22 cellular contexts compared by ENCODE assay signal in genomic region chr3:188877381-188877780, GRCh38.
DNase-seq lines count a peak whose midpoint lies in the region; ATAC-seq, FAIRE-seq and TF ChIP-seq lines count a peak whose summit lies in the region.
"Had no signal": no experiment of that assay in that cellular context is flagged by ENCODE, and none has a peak within 500 bp of the region (broad histone marks: within the 10 kb centered on the region; RNA-seq: fewer than 3 reads in every experiment).

No MANE protein-coding gene starts in this region.

- H2AFZ ChIP-seq in HepG2 (ENCODE audit: low read length) (no peak overlapping the region), IMR-90 (replicated peaks; ENCODE audit: low read length, poor library complexity) (no peak overlapping the region)

- H4K20me1 ChIP-seq in HepG2 (ENCODE audit: insufficient read depth, low read length) (no peaks in the 10 kb centered on the region), IMR-90 (ENCODE audit: insufficient read depth, low read length) (no peaks in the 10 kb centered on the region)
- H4K20me1 ChIP-seq: BLaER1 had no signal

- no peak overlapping the region for H3K23ac ChIP-seq in IMR-90 (ENCODE audit: low read depth, low read length)

- H3K4ac ChIP-seq in IMR-90 (ENCODE audit: low read depth, low read length) = no peak overlapping the region

- H3K56ac ChIP-seq in IMR-90 (ENCODE audit: extremely low read depth, insufficient read depth, low read length) = no peak overlapping the region

- no peak overlapping the region for H2BK120ac ChIP-seq in IMR-90 (ENCODE audit: low read depth, low read length)

- no peak overlapping the region for H3K4me3 Mint-ChIP-seq in activated T-cell treated with anti-CD3 and anti-CD28 coated beads, Interleukin-2, amount 50 U/mL, for 24 hours
- H3K4me3 Mint-ChIP-seq: CD14-positive monocyte; CD4-positive, alpha-beta memory T cell; CD4-positive, CD25-positive, alpha-beta regulatory T cell; CD8-positive, alpha-beta memory T cell had no signal

- H3K4me3 ChIP-seq in HepG2 (replicated peaks in 1 of 3; ENCODE audit: insufficient read depth in 1 of 3, low read depth in 2 of 3, low read length in 3 of 3) (no peak overlapping the region), right lobe of liver (no peak overlapping the region), IMR-90 (ENCODE audit: insufficient read depth, low read depth, low read length) (no peak overlapping the region), Panc1 (ENCODE audit: low read depth in 2 of 2, low read length in 2 of 2) (no peak overlapping the region)
- H3K4me3 ChIP-seq: BLaER1 had no signal

- no peaks in the 10 kb centered on the region for H3K9me3 ChIP-seq in HepG2 (ENCODE audit: low read length)
- no peaks in the 10 kb centered on the region for H3K9me3 ChIP-seq in right lobe of liver
- no peaks in the 10 kb centered on the region for H3K9me3 ChIP-seq in IMR-90 (ENCODE audit: control insufficient read depth, insufficient read depth, low read length)
- no peaks in the 10 kb centered on the region for H3K9me3 ChIP-seq in Panc1 (ENCODE audit: control insufficient read depth, insufficient read depth, low read depth, low read length)
- H3K9me3 ChIP-seq: BE2C, BLaER1 had no signal

- TF ChIP-seq RAD21 in HepG2 (CRISPR knock-in tag; IDR thresholded peaks at IDR 0.05) = no peak
- no peak for TF ChIP-seq RAD21 in IMR-90 (IDR thresholded peaks at IDR 0.05; ENCODE audit: low read length)

- H2BK15ac ChIP-seq in IMR-90 (ENCODE audit: low read depth, low read length) = no peak overlapping the region

- no peak overlapping the region for H4K8ac ChIP-seq in IMR-90 (ENCODE audit: low read depth in 2 of 2, low read length in 2 of 2)

- dilution Hi-C loops in IMR-90 (cut with HindIII; ENCODE audit: low sequenced_read_pairs, unreplicated experiment) = no loop called here

- peaks cover 52% of the 10 kb centered on the region for H3K36me3 Mint-ChIP-seq in activated T-cell treated with anti-CD3 and anti-CD28 coated beads, Interleukin-2, amount 50 U/mL, for 24 hours (ENCODE audit: low read depth)

- H4K91ac ChIP-seq in IMR-90 (ENCODE audit: insufficient read depth, low read depth, low read length) = no peak overlapping the region

- H3K4me1 Mint-ChIP-seq in activated T-cell treated with anti-CD3 and anti-CD28 coated beads, Interleukin-2, amount 50 U/mL, for 24 hours (ENCODE audit: low read depth) = peaks cover 14% of the 10 kb centered on the region
- H3K4me1 Mint-ChIP-seq: CD14-positive monocyte; CD4-positive, alpha-beta memory T cell; CD4-positive, CD25-positive, alpha-beta regulatory T cell; CD8-positive, alpha-beta memory T cell had no signal

- peaks cover 8 to 12% of the 10 kb centered on the region in 2 experiments; a peak in 3 of 4 replicates for H3K79me1 ChIP-seq in IMR-90 (ENCODE audit: low read depth in 1 of 2, low read length in 2 of 2)

- H3K27ac Mint-ChIP-seq in activated T-cell treated with anti-CD3 and anti-CD28 coated beads, Interleukin-2, amount 50 U/mL, for 24 hours = no peak overlapping the region
- H3K27ac Mint-ChIP-seq: CD14-positive monocyte; CD4-positive, alpha-beta memory T cell; CD4-positive, CD25-positive, alpha-beta regulatory T cell; CD8-positive, alpha-beta memory T cell had no signal

- intact Hi-C loops in HepG2 (cut with micrococcal nuclease; ENCODE audit: unreplicated experiment) = no loop called here
- intact Hi-C loops in right lobe of liver (cut with DNase I) = no loop called here
- intact Hi-C loops in IMR-90 (cut with micrococcal nuclease) = no loop called here
- intact Hi-C loops in Panc1 (cut with micrococcal nuclease; ENCODE audit: unreplicated experiment) = no loop called here

- no peaks in the 10 kb centered on the region for H3K79me2 ChIP-seq in HepG2 (ENCODE audit: insufficient read depth, low read length)

- DNase-seq in HepG2 (ENCODE audit: low spot score) (no peak), right lobe of liver (no peak), IMR-90 (no peak), Panc1 (ENCODE audit: low read depth, low spot score) (no peak), foreskin melanocyte (no peak)
- no peak for DNase-seq in stimulated activated CD4-positive, alpha-beta T cell treated with anti-CD3 and anti-CD28 coated beads, Interleukin-1b, Interleukin-23, amount 100 ng/mL, for 48 hours
- no peak for DNase-seq in activated T-cell treated with anti-CD3 and anti-CD28 coated beads, Interleukin-2, amount 50 U/mL, for 24 hours
- DNase-seq: 8988T; ACHN; BE2C; C1 segment of cervical spinal cord; CD4-positive, alpha-beta memory T cell; CD4-positive, CD25-positive, alpha-beta regulatory T cell; CD8-positive, alpha-beta memory T cell; COR-L47; DMS79 treated with DMSO at 0.1 percent for 48 hours; GF-D8 had no signal

- no peak overlapping the region for H4K5ac ChIP-seq in IMR-90 (ENCODE audit: low read depth, low read length)

- BruUV-seq in HepG2 (replicated peaks; lab: Mats Ljungman, UMichigan) (TSS peak; percentile 30), IMR-90 (replicated peaks; lab: Mats Ljungman, UMichigan) (TSS peak; percentile 8), Panc1 (replicated peaks; lab: Mats Ljungman, UMichigan) (TSS peak; percentile 32)

- WGBS in HepG2 (ENCODE audit: low lambda C conversion rate) = 85% methylated on average over 3 of the region's 3 CpGs
- 96% methylated on average over 3 of the region's 3 CpGs for WGBS in right lobe of liver (ENCODE audit: insufficient coverage, low coverage, low lambda C conversion rate, missing lambda C conversion rate)
- WGBS in IMR-90 (ENCODE audit: extremely low coverage in 2 of 2, insufficient read length in 1 of 2), 2 experiments = 80% methylated on average over 1 of the region's 3 CpGs; no CpG with 5 or more reads in 1 of the 2 experiments

- H3K27ac ChIP-seq in HepG2 (ENCODE audit: extremely low read length, insufficient read depth, low read length) (no peak overlapping the region), right lobe of liver (no peak overlapping the region), IMR-90 (ENCODE audit: insufficient read depth, low read length) (no peak overlapping the region), Panc1 (ENCODE audit: low read length) (no peak overlapping the region)
- H3K27ac ChIP-seq: BLaER1 had no signal

- H2AK9ac ChIP-seq in IMR-90 (replicated peaks; ENCODE audit: low read depth, low read length, poor library complexity) = no peak overlapping the region

- H3K27me3 ChIP-seq in HepG2 (ENCODE audit: control insufficient read depth in 1 of 2, insufficient read depth in 2 of 2, low read length in 2 of 2) (no peaks in the 10 kb centered on the region), right lobe of liver (no peaks in the 10 kb centered on the region), IMR-90 (ENCODE audit: control insufficient read depth, insufficient read depth, low read length) (no peaks in the 10 kb centered on the region), Panc1 (ENCODE audit: control insufficient read depth, insufficient read depth, low read length) (no peaks in the 10 kb centered on the region)
- H3K27me3 ChIP-seq: BE2C, BLaER1 had no signal

- H3K4me2 ChIP-seq in HepG2 (ENCODE audit: low read depth, low read length) = no peak overlapping the region
- H3K4me2 ChIP-seq in IMR-90 (ENCODE audit: low read depth, low read length) = no peak overlapping the region
- H3K4me2 ChIP-seq: BLaER1 had no signal

- no peak for TF ChIP-seq CTCF in HepG2 (CRISPR knock-in tag; IDR thresholded peaks at IDR 0.05)
- TF ChIP-seq CTCF in right lobe of liver (IDR thresholded peaks at IDR 0.05) = no peak
- TF ChIP-seq CTCF in IMR-90 (conservative IDR thresholded peaks at IDR 0.05; ENCODE audit: low read depth, low read length) = no peak
- TF ChIP-seq CTCF in Panc1 (IDR thresholded peaks at IDR 0.05) = no peak

- no peak for FAIRE-seq in HepG2 (lab: Jason Lieb, UNC)
- FAIRE-seq: D721Med, GM12891, GM19239 had no signal

- H3K27me3 Mint-ChIP-seq in activated T-cell treated with anti-CD3 and anti-CD28 coated beads, Interleukin-2, amount 50 U/mL, for 24 hours = no peaks in the 10 kb centered on the region
- H3K27me3 Mint-ChIP-seq: CD4-positive, alpha-beta memory T cell; CD4-positive, CD25-positive, alpha-beta regulatory T cell; CD8-positive, alpha-beta memory T cell had no signal

- TF ChIP-seq POLR2A in HepG2 (IDR thresholded peaks at IDR 0.05; ENCODE audit: insufficient read depth in 1 of 2, low read depth in 2 of 2, low read length in 2 of 2) = no peak
- TF ChIP-seq POLR2A in right lobe of liver (IDR thresholded peaks at IDR 0.05) = no peak
- no peak for TF ChIP-seq POLR2A in IMR-90 (IDR thresholded peaks at IDR 0.05; ENCODE audit: low read depth, low read length)

- H3K36me3 ChIP-seq in HepG2 (replicated peaks in 1 of 2; ENCODE audit: control insufficient read depth in 1 of 2, insufficient read depth in 2 of 2, low read length in 2 of 2) (peaks cover 9 to 43% of the 10 kb centered on the region in 2 experiments), right lobe of liver (peaks cover 0 to 25% (median 6%) of the 10 kb centered on the region in 4 donors), IMR-90 (ENCODE audit: control insufficient read depth, insufficient read depth, low read length) (peaks cover 23% of the 10 kb centered on the region), Panc1 (ENCODE audit: control insufficient read depth, insufficient read depth, low read length) (0 out of 2 replicates have a peak, but pooled peaks cover 5% of the 10 kb centered on the region)
- H3K36me3 ChIP-seq: BE2C had no signal

- POLR2A ChIA-PET in HepG2 (lab: Yijun Ruan, JAX) = no interaction called here
- POLR2A ChIA-PET in IMR-90 (lab: Charles Lee; ENCODE audit: unreplicated experiment) = no interaction called here
- POLR2A ChIA-PET in Panc1 (lab: Charles Lee) = no interaction called here

- H3K4me1 ChIP-seq in HepG2 (ENCODE audit: insufficient read depth, low read length) = peaks cover 23% of the 10 kb centered on the region
- H3K4me1 ChIP-seq in right lobe of liver = peaks cover 0 to 26% (median 5%) of the 10 kb centered on the region in 4 donors
- peaks cover 3% of the 10 kb centered on the region; the same call in 1 of the 2 replicates for H3K4me1 ChIP-seq in IMR-90 (ENCODE audit: control insufficient read depth, insufficient read depth, low read length)
- peaks cover 6% of the 10 kb centered on the region; the same call in 1 of the 2 replicates for H3K4me1 ChIP-seq in Panc1 (ENCODE audit: control insufficient read depth, insufficient read depth, low read length)
- H3K4me1 ChIP-seq: BE2C, BLaER1 had no signal

- H3K14ac ChIP-seq in IMR-90 (replicated peaks; ENCODE audit: low read depth, low read length) = no peak overlapping the region

- no peak overlapping the region for H2BK20ac ChIP-seq in IMR-90 (ENCODE audit: low read depth, low read length)

- no peaks in the 10 kb centered on the region for H3K9me3 Mint-ChIP-seq in activated T-cell treated with anti-CD3 and anti-CD28 coated beads, Interleukin-2, amount 50 U/mL, for 24 hours
- H3K9me3 Mint-ChIP-seq: CD4-positive, alpha-beta memory T cell; CD4-positive, CD25-positive, alpha-beta regulatory T cell; CD8-positive, alpha-beta memory T cell had no signal

- no peak overlapping the region for H2AK5ac ChIP-seq in IMR-90 (ENCODE audit: low read depth, low read length)

- in situ Hi-C loops in HepG2 (cut with HindIII; ENCODE audit: extremely low pct_ligation_motif_present, low pct_unique_long_range_greater_than_20kb) (no loop called here), IMR-90 (cut with MboI; ENCODE audit: low sequenced_read_pairs) (no loop called here), Panc1 (cut with HindIII; ENCODE audit: low pct_unique_long_range_greater_than_20kb, low sequenced_read_pairs) (no loop called here)

- H3K9ac ChIP-seq in HepG2 (ENCODE audit: insufficient read depth, low read depth, low read length) = no peak overlapping the region
- H3K9ac ChIP-seq in IMR-90 (ENCODE audit: low read depth, low read length) = no peak overlapping the region
- H3K9ac ChIP-seq: BLaER1 had no signal

- TF ChIP-seq EP300 in HepG2 (IDR thresholded peaks at IDR 0.05; ENCODE audit: low read depth in 2 of 2, low read length in 2 of 2) (no peak), HepG2 (CRISPR knock-in tag; IDR thresholded peaks at IDR 0.05; ENCODE audit: borderline replicate concordance) (no peak)

- H3K9me1 ChIP-seq in IMR-90 (ENCODE audit: insufficient read depth, low read length) = peaks cover 4% of the 10 kb centered on the region

- ATAC-seq in HepG2 (no peak), right lobe of liver (no peak), IMR-90 (ENCODE audit: low read depth) (no peak), Panc1 (no peak)

- no peak overlapping the region for H3K18ac ChIP-seq in IMR-90 (ENCODE audit: low read depth, low read length)

- no peak overlapping the region for H2BK5ac ChIP-seq in IMR-90 (ENCODE audit: low read depth, low read length, poor library complexity, severe bottlenecking)

- CTCF ChIA-PET in HepG2 (lab: Yijun Ruan, JAX; ENCODE audit: low intra/inter-chr PET ratio, low total read pairs) = no interaction called here
- CTCF ChIA-PET in IMR-90 (lab: Yijun Ruan, JAX) = no interaction called here
- CTCF ChIA-PET in Panc1 (lab: Charles Lee) = no interaction called here
